Comparison of ENCODE assay signal across 9 cellular contexts in genomic region chr17:77462101-77462500, GRCh38.
DNase-seq lines count a peak whose midpoint lies in the region; ATAC-seq and TF ChIP-seq lines count a peak whose summit lies in the region.
"Had no signal": no experiment of that assay in that cellular context is flagged by ENCODE, and none has a peak within 500 bp of the region (broad histone marks: within the 10 kb centered on the region; RNA-seq: fewer than 3 reads in every experiment).

No MANE protein-coding gene starts in this region.

- no peaks in the 10 kb centered on the region for H3K27me3 Mint-ChIP-seq in activated naive CD4-positive, alpha-beta T cell treated with anti-CD3 and anti-CD28 coated beads, Interleukin-2, amount 10 ng/mL, durations not matched to agents 7 days and 5 days
- H3K27me3 Mint-ChIP-seq in neural crest cell (ENCODE audit: low read depth) = peaks cover 4% of the 10 kb centered on the region

- peak; percentile 40 for ATAC-seq in HG02852 (IDR thresholded peaks at IDR 0.05; ENCODE audit: unreplicated experiment)

- TF ChIP-seq CTCF in GM13977 (IDR thresholded peaks at IDR 0.05; ENCODE audit: extremely low read depth, insufficient read depth, missing control alignments) (no peak), neural crest cell (conservative IDR thresholded peaks at IDR 0.05) (no peak)

- peaks cover 67% of the 10 kb centered on the region for H3K36me3 Mint-ChIP-seq in activated naive CD4-positive, alpha-beta T cell treated with anti-CD3 and anti-CD28 coated beads, Interleukin-2, amount 10 ng/mL, durations not matched to agents 7 days and 5 days
- peaks cover 5% of the 10 kb centered on the region for H3K36me3 Mint-ChIP-seq in neural crest cell (ENCODE audit: low read depth)

- H3K27ac Mint-ChIP-seq in activated naive CD4-positive, alpha-beta T cell treated with anti-CD3 and anti-CD28 coated beads, Interleukin-2, amount 10 ng/mL, durations not matched to agents 7 days and 5 days = peak overlapping the region; percentile 94
- H3K27ac Mint-ChIP-seq in neural crest cell (ENCODE audit: unreplicated experiment) = peak overlapping the region; percentile 92

- peaks cover 92% of the 10 kb centered on the region for H3K4me1 Mint-ChIP-seq in activated naive CD4-positive, alpha-beta T cell treated with anti-CD3 and anti-CD28 coated beads, Interleukin-2, amount 10 ng/mL, durations not matched to agents 7 days and 5 days
- H3K4me1 Mint-ChIP-seq in neural crest cell = peaks cover 74% of the 10 kb centered on the region

- CTCF ChIA-PET in activated naive CD4-positive, alpha-beta T cell treated with anti-CD3 and anti-CD28 coated beads, Interleukin-2, amount 10 ng/mL, durations not matched to agents 7 days and 5 days (lab: Charles Lee) = interaction anchor here (1.7 kb wide), 1 partner anchor 21 kb away, joined by 4 read pairs; no protein-coding TSS in a partner anchor

- no peaks in the 10 kb centered on the region for H3K9me3 Mint-ChIP-seq in activated naive CD4-positive, alpha-beta T cell treated with anti-CD3 and anti-CD28 coated beads, Interleukin-2, amount 10 ng/mL, durations not matched to agents 7 days and 5 days
- no peaks in the 10 kb centered on the region for H3K9me3 Mint-ChIP-seq in neural crest cell

- in situ Hi-C loops in GM13977 (cut with MboI; ENCODE audit: low pct_unique_long_range_greater_than_20kb, low sequenced_read_pairs, unreplicated experiment) = no loop called here

- H3K4me3 Mint-ChIP-seq in activated naive CD4-positive, alpha-beta T cell treated with anti-CD3 and anti-CD28 coated beads, Interleukin-2, amount 10 ng/mL, durations not matched to agents 7 days and 5 days = peak overlapping the region; percentile 100
- H3K4me3 Mint-ChIP-seq in neural crest cell = peak overlapping the region; percentile 76

- peak; percentile 66 for DNase-seq in GM13977 (ENCODE audit: low spot score)
- DNase-seq in activated naive CD4-positive, alpha-beta T cell treated with anti-CD3 and anti-CD28 coated beads, Interleukin-2, amount 10 ng/mL, durations not matched to agents 7 days and 5 days = peak; percentile 67
- no peak for DNase-seq in neural crest cell (ENCODE audit: low read depth, low spot score)
- no peak for DNase-seq in iPS-NIHi11 (ENCODE audit: low spot score)
- DNase-seq in NCI-H128 (lab: John Stamatoyannopoulos, UW; ENCODE audit: unreplicated experiment) = no peak
- DNase-seq in DMS153 treated with DMSO at 0.1 percent for 48 hours (lab: John Stamatoyannopoulos, UW; ENCODE audit: unreplicated experiment) = no peak
- no peak for DNase-seq in NCI-H82 (lab: John Stamatoyannopoulos, UW)
- DNase-seq: NCI-H1417 treated with DMSO at 0.1 percent for 48 hours had no signal

Comparison
In these comparisons a context has a peak if more than half of its experiments do, and no peak if none do; other contexts are left out.
1. DNase-seq: peak in GM13977 (single experiment) and activated naive CD4-positive, alpha-beta T cell treated with anti-CD3 and anti-CD28 coated beads, Interleukin-2, amount 10 ng/mL, durations not matched to agents 7 days and 5 days (single experiment); none in neural crest cell (single experiment), iPS-NIHi11 (single experiment), NCI-H128 (single experiment), DMS153 treated with DMSO at 0.1 percent for 48 hours (single experiment) and NCI-H82 (single experiment).